ENCODE assay signal across 11 cellular contexts in genomic region chr6:82408952-82409421, GRCh38. TPM values are rescaled to one million over a fixed set of nuclear protein-coding genes. Genes with fewer than 3 reads are reported as not detected.
A peak's percentile ranks its signal among the peaks of the same experiment; 100 is the strongest.
DNase-seq lines count a peak whose midpoint lies in the region; ATAC-seq and TF ChIP-seq lines count a peak whose summit lies in the region.
"Had no signal": no experiment of that assay in that cellular context is flagged by ENCODE, and none has a peak within 500 bp of the region (broad histone marks: within the 10 kb centered on the region; RNA-seq: fewer than 3 reads in every experiment).

No MANE protein-coding gene starts in this region.

- ATAC-seq in upper lobe of left lung (ENCODE audit: low FRiP score in 2 of 2): no peak

- peaks cover 19% of the 10 kb centered on the region; the same call in 1 of the 2 replicates for H3F3A ChIP-seq in PC-9 (ENCODE audit: insufficient read depth, low read depth)

- peaks cover 27% of the 10 kb centered on the region for H3K4me1 ChIP-seq in PC-9 (replicated peaks; ENCODE audit: insufficient read depth)
- no peaks in the 10 kb centered on the region for H3K4me1 ChIP-seq in upper lobe of left lung

- no peaks in the 10 kb centered on the region for H3K9me2 ChIP-seq in PC-9 (ENCODE audit: insufficient read depth)

- 69 to 74% methylated on average over 2 of the region's 2 CpGs for WGBS in upper lobe of left lung, 2 donors

- H3K27me3 ChIP-seq in PC-9 (ENCODE audit: insufficient read depth, low read depth): no peaks in the 10 kb centered on the region
- H3K27me3 ChIP-seq in upper lobe of left lung: no peaks in the 10 kb centered on the region

- TF ChIP-seq EP300 in upper lobe of left lung (IDR thresholded peaks at IDR 0.05): no peak

- H3K4me2 ChIP-seq in PC-9: 0 out of 2 replicates have a peak overlapping the region, but pooled peaks have one; percentile 27

- H2AFZ ChIP-seq in PC-9: no peak overlapping the region

- no peak for TF ChIP-seq CTCF in GM12865 (IDR thresholded peaks at IDR 0.05; ENCODE audit: insufficient read depth, low read depth, low read length, missing control alignments)
- TF ChIP-seq CTCF in PC-9 (conservative IDR thresholded peaks at IDR 0.05): no peak
- TF ChIP-seq CTCF in fibroblast of villous mesenchyme (IDR thresholded peaks at IDR 0.05; ENCODE audit: insufficient read depth, low read depth, low read length): no peak
- no peak for TF ChIP-seq CTCF in upper lobe of left lung (IDR thresholded peaks at IDR 0.05)

- H3K9me3 ChIP-seq in PC-9 (ENCODE audit: insufficient read depth, low read depth): no peaks in the 10 kb centered on the region
- no peaks in the 10 kb centered on the region for H3K9me3 ChIP-seq in upper lobe of left lung

- POLR2A ChIA-PET in PC-9 (lab: Charles Lee; ENCODE audit: unreplicated experiment): no interaction called here

- no peaks in the 10 kb centered on the region for H4K20me1 ChIP-seq in PC-9 (ENCODE audit: insufficient read depth)

- CTCF ChIA-PET in PC-9 (lab: Charles Lee): no interaction called here

- no TSS peak for BruUV-seq in PC-9 (replicated peaks; lab: Mats Ljungman, UMichigan)

- no peaks in the 10 kb centered on the region for H3K79me2 ChIP-seq in PC-9 (ENCODE audit: low read depth)

- intact Hi-C loops in PC-9 (cut with micrococcal nuclease; ENCODE audit: unreplicated experiment): no loop called here

- H3K36me3 ChIP-seq in PC-9 (ENCODE audit: low read depth) (peaks cover 4% of the 10 kb centered on the region; the same call in 1 of the 2 replicates), upper lobe of left lung (no peaks in the 10 kb centered on the region)

- peak overlapping the region; percentile 96 for H3K27ac ChIP-seq in PC-9
- H3K27ac ChIP-seq in upper lobe of left lung: no peak overlapping the region

- H3K4me3 ChIP-seq in GM12865 (ENCODE audit: low read depth, low read length) (peak overlapping the region; percentile 8; the same call in 1 of the 2 replicates), PC-9 (no peak overlapping the region), fibroblast of villous mesenchyme (ENCODE audit: low read depth, low read length) (no peak overlapping the region), upper lobe of left lung (no peak overlapping the region)

- no peak for TF ChIP-seq POLR2A in upper lobe of left lung (IDR thresholded peaks at IDR 0.05)

- peak; percentile 20 for DNase-seq in GM12865 (ENCODE audit: low read depth)
- DNase-seq in HCEC 1CT: peak; percentile 86
- DNase-seq in PC-9: peak in 1 of 2 experiments; percentile 82
- DNase-seq in fibroblast of villous mesenchyme (ENCODE audit: low read depth): peak; percentile 82
- no peak for DNase-seq in NOMO-1 (lab: John Stamatoyannopoulos, UW; ENCODE audit: unreplicated experiment in 2 of 2)
- DNase-seq in COLO829 (ENCODE audit: low spot score): no peak
- DNase-seq in nucleus accumbens (lab: John Stamatoyannopoulos, UW): no peak
- no peak for DNase-seq in upper lobe of left lung
- DNase-seq: activated CD4-positive, CD25-positive, alpha-beta regulatory T cell treated with anti-CD3 and anti-CD28 coated beads, Interleukin-2, amount 50 U/mL, for 72 hours; NCI-H1417 treated with DMSO at 0.1 percent for 48 hours; stimulated activated CD4-positive, alpha-beta T cell treated with anti-CD3 and anti-CD28 coated beads, Interleukin-4, amount 100 ng/mL, for 24 hours had no signal

RNA-seq across cellular contexts. Expression of gene TPBG, which starts 45.4 kb away (rescaled TPM):
- total RNA-seq in PC-9 (2021): 42.5 and 44.6 TPM in 2 replicates
- 47.5 and 67.0 TPM in 2 replicates for total RNA-seq in fibroblast of villous mesenchyme
- total RNA-seq in upper lobe of left lung: 10 to 100 TPM in 5 of 6 donors, 1 to 10 TPM in 1; 7.7 to 28.3 (median 13.5) TPM

Comparison
In these comparisons a context has a peak if more than half of its experiments do, and no peak if none do; other contexts are left out.
1. DNase-seq: peak in GM12865 (single experiment), HCEC 1CT (single experiment) and fibroblast of villous mesenchyme (single experiment); none in NOMO-1 (0 of 2), COLO829 (single experiment), nucleus accumbens (0 of 56) and upper lobe of left lung (0 of 2).